ENCODE assay signal across 1 cellular context in genomic region chr3:66998899-66999235, GRCh38.
A peak's percentile ranks its signal among the peaks of the same experiment; 100 is the strongest.
TF ChIP-seq lines count a peak whose summit lies in the region.

No MANE protein-coding gene starts in this region.

TF ChIP-seq in H1, 55 proteins besides CTCF, POLR2A, EP300 and RAD21:
- TF ChIP-seq HDAC6 (IDR thresholded peaks at IDR 0.05; ENCODE audit: low read depth, low read length), result no peak
- no peak for TF ChIP-seq SRF (IDR thresholded peaks at IDR 0.05; ENCODE audit: low read depth, low read length)
- TF ChIP-seq, protein P1, sequence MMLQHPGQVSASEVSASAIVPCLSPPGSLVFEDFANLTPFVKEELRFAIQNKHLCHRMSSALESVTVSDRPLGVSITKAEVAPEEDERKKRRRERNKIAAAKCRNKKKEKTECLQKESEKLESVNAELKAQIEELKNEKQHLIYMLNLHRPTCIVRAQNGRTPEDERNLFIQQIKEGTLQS (IDR thresholded peaks at IDR 0.05; ENCODE audit: insufficient read depth, low read depth, low read length), result no peak
- TF ChIP-seq ASH2L (IDR thresholded peaks at IDR 0.05; ENCODE audit: low read length), result peak; percentile 17
- no peak for TF ChIP-seq JUND (IDR thresholded peaks at IDR 0.05; ENCODE audit: low read length)
- no peak for TF ChIP-seq CHD1 (IDR thresholded peaks at IDR 0.05; ENCODE audit: low read depth, low read length)
- TF ChIP-seq EZH2 (IDR thresholded peaks at IDR 0.05; ENCODE audit: low read depth, low read length, severe bottlenecking), result no peak
- no peak for TF ChIP-seq KDM1A (IDR thresholded peaks at IDR 0.05; ENCODE audit: borderline replicate concordance, low read length)
- no peak for TF ChIP-seq SP4 (IDR thresholded peaks at IDR 0.05; ENCODE audit: low read length)
